Comparison of ENCODE assay signal across 20 cellular contexts in the genomic region with DNA sequence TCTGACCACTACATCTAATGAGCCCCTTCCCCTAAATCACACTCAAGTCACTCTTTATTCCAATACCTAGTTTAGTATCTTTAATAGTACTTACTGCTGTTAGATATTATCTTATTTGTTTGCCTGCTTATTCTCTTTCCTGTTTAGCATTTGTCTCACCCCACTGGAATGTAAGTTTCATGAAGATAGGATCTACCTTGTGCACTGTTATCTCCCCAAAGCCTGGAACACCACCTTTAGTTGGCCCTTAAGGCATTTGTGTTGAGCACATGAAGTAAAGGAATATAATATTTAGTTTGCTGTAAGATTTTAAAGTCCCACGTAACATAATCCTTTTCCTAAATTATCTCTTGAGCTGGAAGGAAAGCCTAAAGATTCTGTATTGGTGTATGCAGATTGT.
"Had no signal": no experiment of that assay in that cellular context is flagged by ENCODE, and none has a peak within 500 bp of the region (broad histone marks: within the 10 kb centered on the region; RNA-seq: fewer than 3 reads in every experiment).

No MANE protein-coding gene starts in this region.

- H3K4me1 ChIP-seq: colonic mucosa, neural progenitor cell, spleen, stomach had no signal

- H3K27me3 ChIP-seq: colonic mucosa, foreskin keratinocyte, neural progenitor cell, ovary, spleen, stomach had no signal

- H3K9me3 Mint-ChIP-seq: endodermal cell, natural killer cell, neural progenitor cell, type B pancreatic cell had no signal

- H3K4me2 ChIP-seq: neural progenitor cell had no signal

- H2AFZ ChIP-seq: neural progenitor cell had no signal

- H3K9me3 ChIP-seq: colonic mucosa, mucosa of descending colon, ovary, stomach had no signal

- H3K36me3 ChIP-seq: colonic mucosa, neural progenitor cell, ovary had no signal

- H3K27ac ChIP-seq: colonic mucosa, foreskin keratinocyte, neural progenitor cell, ovary, spleen, stomach had no signal

- H3K4me3 Mint-ChIP-seq: endodermal cell; natural killer cell; neural progenitor cell; stimulated activated naive B cell treated with anti-CD40 and anti-IgM and Interleukin-4, amounts not matched to agents 10 μg/mL and 1 μg/mL and 100 μg/mL, for 72 hours; type B pancreatic cell had no signal

- H3K27ac Mint-ChIP-seq: endodermal cell; natural killer cell; neural progenitor cell; progenitor cell of endocrine pancreas; stimulated activated naive B cell treated with anti-CD40 and anti-IgM and Interleukin-4, amounts not matched to agents 10 μg/mL and 1 μg/mL and 100 μg/mL, for 72 hours; type B pancreatic cell had no signal

- DNase-seq: colonic mucosa; effector CD4-positive, alpha-beta T cell; endodermal cell; erythroblast; left colon; mucosa of descending colon; natural killer cell; nucleus accumbens; ovary; spleen; stimulated activated CD4-positive, alpha-beta T cell treated with anti-CD3 and anti-CD28 coated beads, Interleukin-2, amount 100 ng/mL, for 24 hours; stimulated activated CD4-positive, alpha-beta T cell treated with anti-CD3 and anti-CD28 coated beads, Interleukin-4, amount 100 ng/mL, for 4 hours; stimulated activated naive B cell treated with anti-CD40 and anti-IgM and Interleukin-4, amounts not matched to agents 10 μg/mL and 1 μg/mL and 100 μg/mL, for 72 hours; stomach; substantia nigra had no signal

- H3K27me3 Mint-ChIP-seq: progenitor cell of endocrine pancreas; stimulated activated naive B cell treated with anti-CD40 and anti-IgM and Interleukin-4, amounts not matched to agents 10 μg/mL and 1 μg/mL and 100 μg/mL, for 72 hours; type B pancreatic cell had no signal

- ATAC-seq: foreskin keratinocyte; left colon; mucosa of descending colon; natural killer cell; stimulated activated naive B cell treated with anti-CD40 and anti-IgM and Interleukin-4, amounts not matched to agents 10 μg/mL and 1 μg/mL and 100 μg/mL, for 72 hours had no signal

- H3K9ac ChIP-seq: neural progenitor cell had no signal

- H3K4me3 ChIP-seq: colonic mucosa, mucosa of descending colon, neural progenitor cell, ovary, spleen, stomach had no signal

- FAIRE-seq: urothelium cell line had no signal

- H3K4me1 Mint-ChIP-seq: natural killer cell; stimulated activated naive B cell treated with anti-CD40 and anti-IgM and Interleukin-4, amounts not matched to agents 10 μg/mL and 1 μg/mL and 100 μg/mL, for 72 hours had no signal
